In the genomic region with DNA sequence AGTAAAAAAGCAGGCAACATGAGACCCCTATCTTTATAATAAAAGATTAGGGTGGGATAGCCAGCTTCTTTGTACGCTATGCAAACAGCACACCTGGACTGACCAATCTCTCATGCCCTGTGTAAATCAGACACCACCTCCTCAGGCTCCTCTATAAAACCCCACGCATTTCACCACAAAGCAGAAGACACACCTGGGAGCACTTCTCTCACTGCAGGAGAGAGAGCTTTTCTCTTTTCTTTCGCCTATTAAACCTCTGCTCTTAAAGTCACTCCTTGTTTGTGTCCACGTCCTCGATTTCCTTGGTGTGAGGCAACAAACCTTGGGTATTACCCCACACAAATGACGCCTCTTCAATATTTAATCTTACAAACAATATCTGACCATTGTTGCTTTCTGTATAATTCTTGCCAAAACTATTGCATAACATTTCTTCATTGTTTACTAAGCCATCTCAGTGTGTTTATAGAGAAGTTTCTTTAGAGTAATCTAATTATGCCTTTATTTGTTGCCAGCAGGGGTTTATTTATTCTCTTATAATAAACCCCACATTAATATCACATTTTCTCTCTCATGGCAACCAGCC, we compare ENCODE assay signal across 12 cellular contexts. TPM values are rescaled to one million over a fixed set of nuclear protein-coding genes. Genes with fewer than 3 reads are reported as not detected.
A peak's percentile ranks its signal among the peaks of the same experiment; 100 is the strongest.
DNase-seq lines count a peak whose midpoint lies in the region; FAIRE-seq and TF ChIP-seq lines count a peak whose summit lies in the region.
"Had no signal": no experiment of that assay in that cellular context is flagged by ENCODE, and none has a peak within 500 bp of the region (broad histone marks: within the 10 kb centered on the region; RNA-seq: fewer than 3 reads in every experiment).

No MANE protein-coding gene starts in this region.

- H3K27me3 ChIP-seq in bronchial epithelial cell (ENCODE audit: control insufficient read depth, insufficient read depth, low read length) (no peaks in the 10 kb centered on the region), mesenchymal stem cell (ENCODE audit: control insufficient read depth in 1 of 2, insufficient read depth in 1 of 2, low read length in 2 of 2) (no peaks in the 10 kb centered on the region), uterus (no peaks in the 10 kb centered on the region)
- H3K27me3 ChIP-seq in effector memory CD4-positive, alpha-beta T cell (replicated peaks; ENCODE audit: control insufficient read depth, insufficient read depth, low read length, poor library complexity, severe bottlenecking) = no peaks in the 10 kb centered on the region

- H3K36me3 ChIP-seq in bronchial epithelial cell (ENCODE audit: control insufficient read depth, insufficient read depth, low read length) (no peaks in the 10 kb centered on the region), mesenchymal stem cell (ENCODE audit: control insufficient read depth in 1 of 2, insufficient read depth in 2 of 2, low read depth in 1 of 2, low read length in 2 of 2) (no peaks in the 10 kb centered on the region), uterus (no peaks in the 10 kb centered on the region)
- no peaks in the 10 kb centered on the region for H3K36me3 ChIP-seq in effector memory CD4-positive, alpha-beta T cell (ENCODE audit: control insufficient read depth, insufficient read depth, low read length)

- H3K4me2 ChIP-seq in mesenchymal stem cell (ENCODE audit: low read length, poor library complexity, severe bottlenecking) = no peak overlapping the region

- H2AFZ ChIP-seq in mesenchymal stem cell (ENCODE audit: low read depth, low read length) = no peak overlapping the region

- H3K27ac ChIP-seq in mesenchymal stem cell (ENCODE audit: low read length, poor library complexity, severe bottlenecking) (no peak overlapping the region), uterus (no peak overlapping the region)
- H3K27ac ChIP-seq in effector memory CD4-positive, alpha-beta T cell (ENCODE audit: insufficient read depth, low read length, poor library complexity, severe bottlenecking) = no peak overlapping the region

- H4K91ac ChIP-seq in mesenchymal stem cell (ENCODE audit: low read length) = no peak overlapping the region

- FAIRE-seq in bronchial epithelial cell (lab: Jason Lieb, UNC) = no peak
- FAIRE-seq: GM18507 had no signal

- H3K9me3 ChIP-seq in mesenchymal stem cell (ENCODE audit: control insufficient read depth, low read length) (no peaks in the 10 kb centered on the region), uterus (no peaks in the 10 kb centered on the region)
- H3K9me3 ChIP-seq in effector memory CD4-positive, alpha-beta T cell (ENCODE audit: control insufficient read depth, low read length) = no peaks in the 10 kb centered on the region

- no peak overlapping the region for H3K23ac ChIP-seq in mesenchymal stem cell (ENCODE audit: low read length in 2 of 2)

- no peak overlapping the region for H2BK15ac ChIP-seq in mesenchymal stem cell (ENCODE audit: low read depth, poor library complexity, severe bottlenecking)

- H3K4me1 ChIP-seq in mesenchymal stem cell (ENCODE audit: control insufficient read depth, insufficient read depth, low read depth, low read length) (no peaks in the 10 kb centered on the region), uterus (no peaks in the 10 kb centered on the region)
- H3K4me1 ChIP-seq in effector memory CD4-positive, alpha-beta T cell (ENCODE audit: control insufficient read depth, insufficient read depth, low read length, poor library complexity, severe bottlenecking) = no peaks in the 10 kb centered on the region

- WGBS in mesenchymal stem cell = 92% methylated on average over 6 of the region's 6 CpGs

- no peak overlapping the region for H2BK5ac ChIP-seq in mesenchymal stem cell (ENCODE audit: low read depth, low read length, poor library complexity, severe bottlenecking)

- no peak for TF ChIP-seq POLR2A in uterus (IDR thresholded peaks at IDR 0.05)

- TF ChIP-seq CTCF in bronchial epithelial cell (IDR thresholded peaks at IDR 0.05; ENCODE audit: insufficient read depth, low read length, severe bottlenecking) = no peak
- no peak for TF ChIP-seq CTCF in uterus (IDR thresholded peaks at IDR 0.05)

- no peak overlapping the region for H3K4ac ChIP-seq in mesenchymal stem cell (ENCODE audit: low read depth in 1 of 2, low read length in 2 of 2)

- no peak overlapping the region for H3K4me3 ChIP-seq in bronchial epithelial cell (ENCODE audit: low read depth, low read length)
- H3K4me3 ChIP-seq in mesenchymal stem cell (ENCODE audit: insufficient read depth in 1 of 2, low read depth in 1 of 2, low read length in 2 of 2) = no peak overlapping the region
- H3K4me3 ChIP-seq in effector memory CD4-positive, alpha-beta T cell (ENCODE audit: insufficient read depth, low read depth, low read length, poor library complexity, severe bottlenecking) = no peak overlapping the region
- no peak overlapping the region for H3K4me3 ChIP-seq in uterus

- no peak overlapping the region for H2BK120ac ChIP-seq in mesenchymal stem cell (ENCODE audit: low read depth, low read length)

- peak; percentile 15 for DNase-seq in GM04503 (ENCODE audit: low read depth)
- peak; percentile 56 for DNase-seq in NCI-H2029 treated with DMSO at 0.1 percent for 48 hours (lab: John Stamatoyannopoulos, UW)
- peak; percentile 79 for DNase-seq in bronchial epithelial cell (ENCODE audit: low read depth)
- peak; percentile 17 for DNase-seq in mesenchymal stem cell
- DNase-seq in effector memory CD4-positive, alpha-beta T cell = no peak
- no peak for DNase-seq in globus pallidus (ENCODE audit: low spot score)
- no peak for DNase-seq in uterus
- DNase-seq: activated CD8-positive, alpha-beta memory T cell treated with anti-CD3 and anti-CD28 coated beads, Interleukin-2, amount 50 U/mL, for 48 hours; activated naive CD8-positive, alpha-beta T cell treated with anti-CD3 and anti-CD28 coated beads, Interleukin-2, amount 10 ng/mL, durations not matched to agents 7 days and 5 days; NCI-H187; stimulated activated CD4-positive, alpha-beta T cell treated with anti-CD3 and anti-CD28 coated beads, Interleukin-4, amount 100 ng/mL, for 1 hour had no signal

- H3K14ac ChIP-seq in mesenchymal stem cell (ENCODE audit: low read length in 2 of 2) = no peak overlapping the region

- peak overlapping the region; percentile 41 for H4K8ac ChIP-seq in mesenchymal stem cell (ENCODE audit: low read length)

- no peak overlapping the region for H3K9ac ChIP-seq in mesenchymal stem cell (ENCODE audit: low read length)

- no peak overlapping the region for H2AK5ac ChIP-seq in mesenchymal stem cell (ENCODE audit: low read length, severe bottlenecking)

- no peak overlapping the region for H2BK12ac ChIP-seq in mesenchymal stem cell (ENCODE audit: low read length in 2 of 2)

- H3K18ac ChIP-seq in mesenchymal stem cell (ENCODE audit: low read depth in 1 of 2, low read length in 2 of 2) = peak overlapping the region in 1 of 2 experiments; percentile 24

- no peaks in the 10 kb centered on the region for H3K79me1 ChIP-seq in mesenchymal stem cell (replicated peaks; ENCODE audit: low read length, poor library complexity, severe bottlenecking)

- intact Hi-C loops in uterus (cut with DNase I; ENCODE audit: low total_unique reads) = no loop called here

RNA-seq across cellular contexts. Expression of a gene that starts 31.6 kb away (rescaled TPM):
- total RNA-seq in bronchial epithelial cell = 0.79 and 1.0 TPM in 2 replicates
- polyA plus RNA-seq in mesenchymal stem cell (2013, experiment 1 of 2) = 3.2 TPM
- 3.3 TPM for polyA plus RNA-seq in mesenchymal stem cell (2013, experiment 2 of 2)
- 10 to 100 TPM in 1 of 4 donors, under 1 TPM in 1, not detected in 2; 0.73 to 20.5 TPM for total RNA-seq in uterus

Comparison
In these comparisons a context has a peak if more than half of its experiments do, and no peak if none do; other contexts are left out.
1. DNase-seq: peak in GM04503 (single experiment), NCI-H2029 treated with DMSO at 0.1 percent for 48 hours (single experiment), bronchial epithelial cell (single experiment) and mesenchymal stem cell (single experiment); none in effector memory CD4-positive, alpha-beta T cell (0 of 3), globus pallidus (single experiment) and uterus (0 of 2).